ENCODE assay signal across 7 cellular contexts in genomic region chr18:55587341-55588000, GRCh38. TPM values are rescaled to one million over a fixed set of nuclear protein-coding genes. Genes with fewer than 3 reads are reported as not detected.
A peak's percentile ranks its signal among the peaks of the same experiment; 100 is the strongest.
DNase-seq lines count a peak whose midpoint lies in the region; ATAC-seq and TF ChIP-seq lines count a peak whose summit lies in the region.

No MANE protein-coding gene starts in this region.

- H3K27me3 Mint-ChIP-seq in activated T-helper 17 cell treated with anti-CD3 and anti-CD28 coated beads, Interleukin-2, amount 50 U/mL, for 72 hours, result peaks cover 49% of the 10 kb centered on the region

- DNase-seq in GM10248 (ENCODE audit: extremely low spot score) (peak; percentile 14), NCI-H1417 treated with DMSO at 0.1 percent for 48 hours (lab: John Stamatoyannopoulos, UW) (peak; percentile 49), glomerular visceral epithelial cell (ENCODE audit: extremely low spot score) (peak; percentile 33), ovary (peak; percentile 30 to 52 (median 40))

- 0 to 1% (median 1%) methylated on average over 19 to 38 of the region's 44 CpGs for WGBS in ovary, 3 donors

- POLR2A ChIA-PET in GM10248 (lab: Yijun Ruan, JAX), result no interaction called here

- H3K27me3 ChIP-seq in ovary, result no peaks in the 10 kb centered on the region

- H3K9me3 Mint-ChIP-seq in activated T-helper 17 cell treated with anti-CD3 and anti-CD28 coated beads, Interleukin-2, amount 50 U/mL, for 72 hours, result peaks cover 7% of the 10 kb centered on the region

- H3K36me3 ChIP-seq in ovary, result no peaks in the 10 kb centered on the region

- no peaks in the 10 kb centered on the region for H3K4me1 ChIP-seq in ovary (ENCODE audit: insufficient read depth)

- no peak for TF ChIP-seq POLR2A in ovary (IDR thresholded peaks at IDR 0.05)

- H3K27ac Mint-ChIP-seq in activated T-helper 17 cell treated with anti-CD3 and anti-CD28 coated beads, Interleukin-2, amount 50 U/mL, for 72 hours, result no peak overlapping the region

- no peak for TF ChIP-seq CTCF in GM10248 (IDR thresholded peaks at IDR 0.05; ENCODE audit: control extremely low read depth, extremely low read depth, low read depth, missing control alignments)
- TF ChIP-seq CTCF in ovary (IDR thresholded peaks at IDR 0.05), result no peak

- H3K27ac ChIP-seq in ovary, result peak overlapping the region; percentile 76 to 79

- peaks cover 6% of the 10 kb centered on the region for H3K36me3 Mint-ChIP-seq in activated T-helper 17 cell treated with anti-CD3 and anti-CD28 coated beads, Interleukin-2, amount 50 U/mL, for 72 hours (ENCODE audit: low read depth)

- H3K4me3 Mint-ChIP-seq in activated T-helper 17 cell treated with anti-CD3 and anti-CD28 coated beads, Interleukin-2, amount 50 U/mL, for 72 hours, result peak overlapping the region; percentile 45

- no peak for TF ChIP-seq EP300 in ovary (IDR thresholded peaks at IDR 0.05)

- CTCF ChIA-PET in GM10248 (lab: Yijun Ruan, JAX), result no interaction called here

- H3K4me3 ChIP-seq in ovary, result peak overlapping the region; percentile 42

- ATAC-seq in activated T-helper 17 cell treated with anti-CD3 and anti-CD28 coated beads, Interleukin-2, amount 50 U/mL, for 72 hours (replicated peaks), result no peak
- ATAC-seq in HG03342 (IDR thresholded peaks at IDR 0.05; ENCODE audit: unreplicated experiment), result no peak
- ATAC-seq in HG02588 (IDR thresholded peaks at IDR 0.05; ENCODE audit: unreplicated experiment), result no peak

- H3K4me1 Mint-ChIP-seq in activated T-helper 17 cell treated with anti-CD3 and anti-CD28 coated beads, Interleukin-2, amount 50 U/mL, for 72 hours, result peaks cover 6% of the 10 kb centered on the region

- intact Hi-C loops in ovary (cut with DNase I), result loop anchor here (10.0 kb wide), 4 partner anchors 163 to 343 kb away; no protein-coding TSS in a partner anchor

- H3K9me3 ChIP-seq in ovary, result no peaks in the 10 kb centered on the region

RNA-seq across cellular contexts. Expression of gene TCF4, which starts 0.5 kb away (rescaled TPM):
- total RNA-seq in activated T-helper 17 cell treated with anti-CD3 and anti-CD28 coated beads, Interleukin-2, amount 50 U/mL, for 72 hours, result 1 to 10 TPM in 1 of 2 donors, under 1 TPM in 1; 0.79 to 1.3 TPM
- total RNA-seq in ovary, result 100 to 1,000 TPM in 5 of 7 donors, 10 to 100 TPM in 2; 88.3 to 131 (median 119) TPM
- 10 to 100 TPM; 36.5 to 69.1 TPM for polyA plus RNA-seq in ovary

Comparison
In these comparisons a context has a peak if more than half of its experiments do, and no peak if none do; other contexts are left out.
1. RNA of gene TCF4, which starts 0.5 kb away (total RNA-seq): 88.3 to 131 TPM in ovary; 0.79 to 1.3 TPM in activated T-helper 17 cell treated with anti-CD3 and anti-CD28 coated beads, Interleukin-2, amount 50 U/mL, for 72 hours; every median in the first group is over 10 times any median in the second.
2. Peak in every context shown above with its lines, with median percentiles within 50 percentile points of each other: DNase-seq.